Comparison of ENCODE assay signal across 20 cellular contexts in the genomic region with DNA sequence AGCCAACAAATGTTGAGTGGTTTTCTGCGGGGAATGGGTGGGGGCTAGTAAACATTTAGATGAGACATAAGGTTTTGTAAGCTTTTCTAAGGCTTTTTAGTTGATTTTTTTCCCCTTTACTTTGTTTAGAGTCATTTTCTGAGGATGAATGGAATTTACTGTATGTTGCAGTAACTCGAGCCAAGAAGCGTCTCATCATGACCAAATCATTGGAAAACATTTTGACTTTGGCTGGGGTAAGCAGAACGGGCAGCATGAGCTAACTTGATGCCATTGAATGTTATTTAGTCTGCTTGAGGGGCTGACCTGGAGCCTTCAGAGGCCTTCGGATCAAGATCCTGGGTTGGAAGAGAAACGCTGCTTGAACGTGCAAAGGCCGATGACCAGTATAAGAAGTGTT. TPM values are rescaled to one million over a fixed set of nuclear protein-coding genes. Genes with fewer than 3 reads are reported as not detected.
DNase-seq lines count a peak whose midpoint lies in the region; ATAC-seq and TF ChIP-seq lines count a peak whose summit lies in the region.
"Had no signal": no experiment of that assay in that cellular context is flagged by ENCODE, and none has a peak within 500 bp of the region (broad histone marks: within the 10 kb centered on the region; RNA-seq: fewer than 3 reads in every experiment).

No MANE protein-coding gene starts in this region.

- no peaks in the 10 kb centered on the region for H3K9me3 ChIP-seq in GM23248 (ENCODE audit: low read depth)
- H3K9me3 ChIP-seq in mesenchymal stem cell (ENCODE audit: control insufficient read depth, low read length) = no peaks in the 10 kb centered on the region
- no peaks in the 10 kb centered on the region for H3K9me3 ChIP-seq in upper lobe of left lung
- H3K9me3 ChIP-seq: esophagus squamous epithelium, lower lobe of right lung, pancreas had no signal

- no peak overlapping the region for H2BK120ac ChIP-seq in mesenchymal stem cell (ENCODE audit: low read depth, low read length)

- H3K4me3 ChIP-seq in GM23248 (peak overlapping the region; percentile 45), mesenchymal stem cell (ENCODE audit: insufficient read depth in 1 of 2, low read depth in 1 of 2, low read length in 2 of 2) (no peak overlapping the region), upper lobe of left lung (no peak overlapping the region)
- H3K4me3 ChIP-seq: esophagus squamous epithelium, lower lobe of right lung, pancreas had no signal

- peak overlapping the region; percentile 70 for H3K9ac ChIP-seq in GM23248
- peak overlapping the region; percentile 69 for H3K9ac ChIP-seq in mesenchymal stem cell (ENCODE audit: low read length)

- no peak overlapping the region for H2BK15ac ChIP-seq in mesenchymal stem cell (ENCODE audit: low read depth, poor library complexity, severe bottlenecking)

- H3K79me1 ChIP-seq in mesenchymal stem cell (replicated peaks; ENCODE audit: low read length, poor library complexity, severe bottlenecking) = peaks cover 17% of the 10 kb centered on the region

- no peak for TF ChIP-seq EP300 in upper lobe of left lung (IDR thresholded peaks at IDR 0.05)

- peaks cover 6% of the 10 kb centered on the region for H3K4me1 Mint-ChIP-seq in chondrocyte (ENCODE audit: low read depth)
- H3K4me1 Mint-ChIP-seq: CD4-positive, alpha-beta memory T cell had no signal

- 6 to 10% methylated on average over 8 of the region's 8 CpGs for WGBS in GM23248 (ENCODE audit: low coverage in 1 of 2, low lambda C conversion rate in 2 of 2, missing lambda C conversion rate in 2 of 2), 2 experiments
- 96% methylated on average over 7 of the region's 8 CpGs for WGBS in mesenchymal stem cell
- WGBS in upper lobe of left lung, 2 donors = 83 to 89% methylated on average over 8 of the region's 8 CpGs

- H3K36me3 ChIP-seq in GM23248 (ENCODE audit: low read depth) = peaks cover 35% of the 10 kb centered on the region
- H3K36me3 ChIP-seq in mesenchymal stem cell (ENCODE audit: control insufficient read depth in 1 of 2, insufficient read depth in 2 of 2, low read depth in 1 of 2, low read length in 2 of 2) = peaks cover 59 to 89% of the 10 kb centered on the region in 2 experiments
- H3K36me3 ChIP-seq in upper lobe of left lung = peaks cover 36 to 94% (median 67%) of the 10 kb centered on the region in 4 donors

- H3K18ac ChIP-seq in mesenchymal stem cell (ENCODE audit: low read depth in 1 of 2, low read length in 2 of 2) = no peak overlapping the region

- no peak overlapping the region for H3K14ac ChIP-seq in mesenchymal stem cell (ENCODE audit: low read length in 2 of 2)

- H4K8ac ChIP-seq in mesenchymal stem cell (ENCODE audit: low read length) = no peak overlapping the region

- DNase-seq in AG08395 (ENCODE audit: low spot score) = peak; percentile 82
- DNase-seq in GM23248 = peak; percentile 95
- no peak for DNase-seq in chondrocyte (ENCODE audit: low spot score)
- DNase-seq in mesenchymal stem cell = no peak
- no peak for DNase-seq in upper lobe of left lung
- DNase-seq in SIG-M5 treated with dmso at 0.1 percent for 504 hours (lab: John Stamatoyannopoulos, UW; ENCODE audit: unreplicated experiment) = no peak
- DNase-seq: activated CD4-positive, CD25-positive, alpha-beta regulatory T cell treated with anti-CD3 and anti-CD28 coated beads, Interleukin-2, amount 50 U/mL, for 72 hours; caudate nucleus; CD4-positive, alpha-beta memory T cell; DMS153; effector CD8-positive, alpha-beta T cell; esophagus squamous epithelium; hippocampal formation; islet precursor cell; KBM-7; lower lobe of right lung; NCI-H187 had no signal

- H2AFZ ChIP-seq in GM23248 (peak overlapping the region; percentile 45), mesenchymal stem cell (ENCODE audit: low read depth, low read length) (no peak overlapping the region)

- no peak overlapping the region for H2AK5ac ChIP-seq in mesenchymal stem cell (ENCODE audit: low read length, severe bottlenecking)

- ATAC-seq in GM21423 (IDR thresholded peaks at IDR 0.05; ENCODE audit: unreplicated experiment) (no peak), upper lobe of left lung (ENCODE audit: low FRiP score in 2 of 2) (no peak), GM18868 (IDR thresholded peaks at IDR 0.05; ENCODE audit: unreplicated experiment) (no peak)
- ATAC-seq: lower lobe of right lung, pancreas had no signal

- H2BK12ac ChIP-seq in mesenchymal stem cell (ENCODE audit: low read length in 2 of 2) = no peak overlapping the region

- no peak overlapping the region for H3K4me3 Mint-ChIP-seq in chondrocyte (ENCODE audit: unreplicated experiment)
- H3K4me3 Mint-ChIP-seq: CD4-positive, alpha-beta memory T cell had no signal

- peaks cover 29% of the 10 kb centered on the region for H3F3A ChIP-seq in GM23248 (ENCODE audit: insufficient read depth)

- no peak overlapping the region for H4K91ac ChIP-seq in mesenchymal stem cell (ENCODE audit: low read length)

- H3K4ac ChIP-seq in mesenchymal stem cell (ENCODE audit: low read depth in 1 of 2, low read length in 2 of 2) = no peak overlapping the region

- TF ChIP-seq CTCF in chondrocyte (IDR thresholded peaks at IDR 0.05) (no peak), upper lobe of left lung (IDR thresholded peaks at IDR 0.05) (no peak)

- H3K4me2 ChIP-seq in GM23248 (ENCODE audit: unreplicated experiment) (peak overlapping the region; percentile 48), mesenchymal stem cell (ENCODE audit: low read length, poor library complexity, severe bottlenecking) (no peak overlapping the region)

- peak overlapping the region; percentile 84 for H3K27ac Mint-ChIP-seq in chondrocyte (ENCODE audit: unreplicated experiment)

- H3K4me1 ChIP-seq in GM23248 (ENCODE audit: insufficient read depth) (peaks cover 14% of the 10 kb centered on the region), mesenchymal stem cell (ENCODE audit: control insufficient read depth, insufficient read depth, low read depth, low read length) (no peaks in the 10 kb centered on the region), upper lobe of left lung (peaks cover 0 to 3% (median under 1%) of the 10 kb centered on the region in 4 donors)
- H3K4me1 ChIP-seq: lower lobe of right lung, pancreas had no signal

- no peak overlapping the region for H2BK5ac ChIP-seq in mesenchymal stem cell (ENCODE audit: low read depth, low read length, poor library complexity, severe bottlenecking)

- TF ChIP-seq POLR2A in upper lobe of left lung (IDR thresholded peaks at IDR 0.05) = no peak

- H3K9me3 Mint-ChIP-seq in chondrocyte (ENCODE audit: low read depth) = no peaks in the 10 kb centered on the region
- H3K9me3 Mint-ChIP-seq: CD4-positive, alpha-beta memory T cell had no signal

- no peaks in the 10 kb centered on the region for H3K9me2 ChIP-seq in GM23248 (ENCODE audit: insufficient read depth)

- H4K20me1 ChIP-seq in GM23248 (ENCODE audit: insufficient read depth) = no peaks in the 10 kb centered on the region

- no peak overlapping the region for H3K23ac ChIP-seq in mesenchymal stem cell (ENCODE audit: low read length in 2 of 2)

- no peaks in the 10 kb centered on the region; the same call in 1 of the 2 replicates for H3K79me2 ChIP-seq in GM23248 (ENCODE audit: insufficient read depth)

- in situ Hi-C loops in GM23248 (cut with MboI) = no loop called here

- H3K27ac ChIP-seq in GM23248 (peak overlapping the region; percentile 89), mesenchymal stem cell (ENCODE audit: low read length, poor library complexity, severe bottlenecking) (no peak overlapping the region), upper lobe of left lung (no peak overlapping the region)
- H3K27ac ChIP-seq: lower lobe of right lung, pancreas had no signal

- H3K36me3 Mint-ChIP-seq in chondrocyte (ENCODE audit: low read depth) = peaks cover 52% of the 10 kb centered on the region

- no peaks in the 10 kb centered on the region for H3K27me3 ChIP-seq in GM23248 (replicated peaks; ENCODE audit: insufficient read depth)
- no peaks in the 10 kb centered on the region for H3K27me3 ChIP-seq in mesenchymal stem cell (ENCODE audit: control insufficient read depth in 1 of 2, insufficient read depth in 1 of 2, low read length in 2 of 2)
- no peaks in the 10 kb centered on the region for H3K27me3 ChIP-seq in upper lobe of left lung
- H3K27me3 ChIP-seq: esophagus squamous epithelium, pancreas had no signal

- H3K27me3 Mint-ChIP-seq in chondrocyte (ENCODE audit: low read depth) = no peaks in the 10 kb centered on the region
- H3K27me3 Mint-ChIP-seq: CD4-positive, alpha-beta memory T cell had no signal

RNA-seq across cellular contexts. Expression of a gene that starts 37.3 kb away (rescaled TPM):
- total RNA-seq in GM23248 (2014; rRNA removed; shearing (Covaris generic)) = 79.3 and 87.6 TPM in 2 replicates
- polyA plus RNA-seq in GM23248 (2016; fragmentation: Nextera tagmentation; extraction: Ambion mirVana) = 66.4 and 71.4 TPM in 2 replicates
- 62.2 to 96.6 TPM (median 66.5 TPM) in 3 replicates for total RNA-seq in chondrocyte
- polyA plus RNA-seq in mesenchymal stem cell (2013, experiment 1 of 2) = 34.4 TPM
- 30.4 TPM for polyA plus RNA-seq in mesenchymal stem cell (2013, experiment 2 of 2)
- 100 to 1,000 TPM in 2 of 6 donors, 10 to 100 TPM in 4; 62.4 to 186 (median 77.4) TPM for total RNA-seq in upper lobe of left lung

RNA-seq across cellular contexts. Expression of a gene that starts 37.6 kb away (rescaled TPM):
- 5.4 and 5.9 TPM in 2 replicates for total RNA-seq in GM23248 (2014; rRNA removed; shearing (Covaris generic))
- polyA plus RNA-seq in GM23248 (2016; fragmentation: Nextera tagmentation; extraction: Ambion mirVana) = 2.7 and 3.1 TPM in 2 replicates
- total RNA-seq in chondrocyte (5.8 to 6.5 TPM (median 6.4 TPM) in 3 replicates), upper lobe of left lung (10 to 100 TPM in 2 of 6 donors, 1 to 10 TPM in 4; 4.3 to 27.2 (median 7.5) TPM)
- polyA plus RNA-seq in mesenchymal stem cell (2013, experiment 1 of 2) = 2.3 TPM
- polyA plus RNA-seq in mesenchymal stem cell (2013, experiment 2 of 2) = 2.3 TPM

RNA-seq across cellular contexts. Expression of a gene that starts 50.0 kb away (rescaled TPM):
- total RNA-seq in GM23248 (2014; rRNA removed; shearing (Covaris generic)) = 0.89 and 7.0 TPM in 2 replicates
- 4.0 and 4.9 TPM in 2 replicates for polyA plus RNA-seq in GM23248 (2016; fragmentation: Nextera tagmentation; extraction: Ambion mirVana)
- total RNA-seq in chondrocyte (0.56 to 0.65 TPM in 2 of 3 replicates, not detected in the other), upper lobe of left lung (10 to 100 TPM; 28.0 to 72.6 (median 35.1) TPM)
- polyA plus RNA-seq in mesenchymal stem cell (2013, experiment 1 of 2) = 16.5 TPM
- polyA plus RNA-seq in mesenchymal stem cell (2013, experiment 2 of 2) = 17.2 TPM

Comparison
In these comparisons a context has a peak if more than half of its experiments do, and no peak if none do; other contexts are left out.
1. DNase-seq: peak in AG08395 (single experiment) and GM23248 (single experiment); none in chondrocyte (single experiment), mesenchymal stem cell (single experiment), upper lobe of left lung (0 of 2) and SIG-M5 treated with dmso at 0.1 percent for 504 hours (single experiment).